Comparison of ENCODE assay signal across 17 cellular contexts in genomic region chr10:63213489-63213888, GRCh38.
A peak's percentile ranks its signal among the peaks of the same experiment; 100 is the strongest.
DNase-seq lines count a peak whose midpoint lies in the region; ATAC-seq, FAIRE-seq and TF ChIP-seq lines count a peak whose summit lies in the region.
"Had no signal": no experiment of that assay in that cellular context is flagged by ENCODE, and none has a peak within 500 bp of the region (broad histone marks: within the 10 kb centered on the region; RNA-seq: fewer than 3 reads in every experiment).

No MANE protein-coding gene starts in this region.

- FAIRE-seq in H1 (lab: Jason Lieb, UNC) = no peak

- H3K4me1 ChIP-seq in right cardiac atrium (ENCODE audit: control insufficient read depth, insufficient read depth, low read length) (no peaks in the 10 kb centered on the region), H1 (replicated peaks in 1 of 4; ENCODE audit: control insufficient read depth in 3 of 4, insufficient read depth in 4 of 4, low read length in 3 of 4) (peaks cover 0 to 9% (median 5%) of the 10 kb centered on the region in 4 experiments; a peak in 4 of 7 replicates)

- no peak for TF ChIP-seq EP300 in H1 (IDR thresholded peaks at IDR 0.05; ENCODE audit: borderline replicate concordance in 1 of 2, low read depth in 2 of 2, low read length in 2 of 2)

- 0 out of 2 replicates have a peak, but pooled peaks cover 4% of the 10 kb centered on the region for H3K79me1 ChIP-seq in H1 (ENCODE audit: low read depth, low read length)

- no peak overlapping the region for H4K5ac ChIP-seq in H1 (ENCODE audit: insufficient read length, low read depth, low read length)

- no peaks in the 10 kb centered on the region for H3K9me3 ChIP-seq in right cardiac atrium (ENCODE audit: control insufficient read depth, low read length)
- no peaks in the 10 kb centered on the region for H3K9me3 ChIP-seq in H1 (ENCODE audit: insufficient read depth in 2 of 2, low read depth in 1 of 2, low read length in 1 of 2)
- H3K9me3 ChIP-seq: psoas muscle, suprapubic skin had no signal

- H3K14ac ChIP-seq in H1 (ENCODE audit: insufficient read length) = no peak overlapping the region

- H2BK15ac ChIP-seq in H1 (ENCODE audit: low read length) = no peak overlapping the region

- H2BK12ac ChIP-seq in H1 (ENCODE audit: low read depth, low read length) = no peak overlapping the region

- no peak overlapping the region for H2BK5ac ChIP-seq in H1 (ENCODE audit: low read depth, low read length)

- no peak overlapping the region for H3K23ac ChIP-seq in H1 (ENCODE audit: insufficient read length)

- no peak overlapping the region for H3K27ac ChIP-seq in right cardiac atrium (ENCODE audit: low read length)
- no peak overlapping the region for H3K27ac ChIP-seq in H1 (ENCODE audit: low read depth, low read length)
- H3K27ac ChIP-seq in temporal lobe (ENCODE audit: low read depth, low read length) = peak overlapping the region; percentile 14
- H3K27ac ChIP-seq: psoas muscle, suprapubic skin had no signal

- no peak overlapping the region for H2AFZ ChIP-seq in H1 (ENCODE audit: low read length)

- no peak overlapping the region for H3K9ac ChIP-seq in H1 (replicated peaks in 1 of 4; ENCODE audit: extremely low read depth in 1 of 4, low read depth in 3 of 4, low read length in 3 of 4)

- H2BK20ac ChIP-seq in H1 (ENCODE audit: low read length) = no peak overlapping the region

- TF ChIP-seq POLR2A in H1 (IDR thresholded peaks at IDR 0.05; ENCODE audit: control extremely low read depth in 1 of 2, low read depth in 2 of 2, low read length in 2 of 2) = no peak

- TF ChIP-seq CTCF in H1 (IDR thresholded peaks at IDR 0.05; ENCODE audit: control extremely low read depth in 1 of 3, insufficient read depth in 1 of 3, low read depth in 1 of 3, low read length in 3 of 3) (no peak), GM20000 (IDR thresholded peaks at IDR 0.05; ENCODE audit: extremely low read depth, missing control alignments) (no peak)

- H4K20me1 ChIP-seq in H1 (replicated peaks in 1 of 2; ENCODE audit: control insufficient read depth in 1 of 2, insufficient read depth in 2 of 2, low read length in 2 of 2) = peaks cover 13 to 21% of the 10 kb centered on the region in 2 experiments

- no peak overlapping the region for H3K56ac ChIP-seq in H1 (replicated peaks; ENCODE audit: insufficient read length, low read depth, low read length)

- intact Hi-C loops in right cardiac atrium (cut with DNase I) = loop anchor here in 2 of 4 donors (5.0 to 10.0 kb wide), 2 partner anchors 411 to 414 kb away; no protein-coding TSS in a partner anchor
- intact Hi-C loops in Right ventricle myocardium superior (cut with DNase I) = no loop called here

- no peaks in the 10 kb centered on the region for H3K27me3 ChIP-seq in right cardiac atrium (ENCODE audit: control insufficient read depth, insufficient read depth)
- H3K27me3 ChIP-seq in H1 (replicated peaks in 1 of 4; ENCODE audit: control insufficient read depth in 3 of 4, extremely low read depth in 1 of 4, insufficient read depth in 3 of 4, low read length in 3 of 4) = no peaks in the 10 kb centered on the region
- H3K27me3 ChIP-seq: suprapubic skin had no signal

- ATAC-seq in right cardiac atrium (peak; percentile 27 to 53), Right ventricle myocardium superior (ENCODE audit: poor library complexity) (no peak), GM18861 (IDR thresholded peaks at IDR 0.05; ENCODE audit: unreplicated experiment) (no peak)
- ATAC-seq: activated CD8-positive, alpha-beta memory T cell treated with anti-CD3 and anti-CD28 coated beads, Interleukin-2, amount 10 ng/mL, durations not matched to agents 7 days and 5 days; SK-N-SH treated with all-trans-retinoic acid at 6 μM for 48 hours had no signal

- H3K4me2 ChIP-seq in H1 (ENCODE audit: insufficient read depth in 1 of 2, low read depth in 2 of 2, low read length in 2 of 2) = no peak overlapping the region

- H3K36me3 ChIP-seq in H1 (ENCODE audit: control insufficient read depth in 2 of 4, insufficient read depth in 4 of 4, low read length in 3 of 4) = peaks cover 15 to 73% (median 39%) of the 10 kb centered on the region in 4 experiments

- no peak overlapping the region for H3K18ac ChIP-seq in H1 (ENCODE audit: extremely low read depth, low read length)

- no peak overlapping the region; the same call in 1 of the 2 replicates for H4K8ac ChIP-seq in H1 (ENCODE audit: extremely low read depth, insufficient read depth, low read length)

- no peak for TF ChIP-seq RAD21 in H1 (IDR thresholded peaks at IDR 0.05 in 1 of 2, conservative IDR thresholded peaks at IDR 0.05 in 1 of 2; ENCODE audit: low read depth in 2 of 2, low read length in 2 of 2)

- no peak overlapping the region for H3K4me3 ChIP-seq in right cardiac atrium (ENCODE audit: low read length)
- H3K4me3 ChIP-seq in H1 (ENCODE audit: extremely low read depth in 1 of 4, insufficient read depth in 2 of 4, low read depth in 3 of 4, low read length in 4 of 4) = no peak overlapping the region
- H3K4me3 ChIP-seq: psoas muscle, suprapubic skin had no signal

- no peak overlapping the region for H2BK120ac ChIP-seq in H1 (replicated peaks; ENCODE audit: low read depth, low read length)

- CTCF ChIA-PET in H1 (lab: Charles Lee; ENCODE audit: partially characterized antibody) = interaction anchor here (0.7 to 2.8 kb wide), 4 partner anchors 12 to 800 kb away, joined by 3 to 11 read pairs (median 5); no protein-coding TSS in a partner anchor

- H4K91ac ChIP-seq in H1 (replicated peaks; ENCODE audit: insufficient read length, low read length) = no peak overlapping the region

- WGBS in right cardiac atrium = 77% methylated on average over 3 of the region's 3 CpGs
- 93% methylated on average over 3 of the region's 3 CpGs; no CpG with 5 or more reads in 1 of the 2 experiments for WGBS in H1 (ENCODE audit: extremely low coverage in 1 of 2, insufficient coverage in 1 of 2, insufficient read length in 1 of 2, insufficient replicate concordance in 2 of 2, low coverage in 1 of 2, low lambda C conversion rate in 2 of 2, missing lambda C conversion rate in 1 of 2), 2 experiments

- no peaks in the 10 kb centered on the region for H3K23me2 ChIP-seq in H1 (ENCODE audit: low read depth, low read length)

- no peak overlapping the region for H3K4ac ChIP-seq in H1 (replicated peaks; ENCODE audit: insufficient read length, low read depth, low read length)

- peaks cover 12 to 98% of the 10 kb centered on the region in 2 experiments for H3K79me2 ChIP-seq in H1 (ENCODE audit: control insufficient read depth in 1 of 2, insufficient read depth in 2 of 2, low read length in 2 of 2)

- DNase-seq in right cardiac atrium = no peak
- DNase-seq in Right ventricle myocardium superior = no peak
- peak; percentile 35 for DNase-seq in NCI-H524 treated with DMSO at 0.1 percent for 48 hours (lab: John Stamatoyannopoulos, UW)
- no peak for DNase-seq in H1 (ENCODE audit: low read depth in 1 of 2, low spot score in 2 of 2)
- no peak for DNase-seq in central memory CD4-positive, alpha-beta T cell
- no peak for DNase-seq in GM20000 (ENCODE audit: low spot score)
- DNase-seq: activated CD8-positive, alpha-beta memory T cell treated with anti-CD3 and anti-CD28 coated beads, Interleukin-2, amount 10 ng/mL, durations not matched to agents 7 days and 5 days; activated naive CD4-positive, alpha-beta T cell; AML-193; DMS53; effector memory CD4-positive, alpha-beta T cell; hypothalamus; psoas muscle had no signal

- POLR2A ChIA-PET in H1 (lab: Charles Lee; ENCODE audit: partially characterized antibody) = interaction anchor here (1.2 kb wide), 1 partner anchor 12 kb away, joined by 3 read pairs; no protein-coding TSS in a partner anchor

- no peak overlapping the region for H2AK5ac ChIP-seq in H1 (ENCODE audit: low read depth, low read length)

TF ChIP-seq in H1, 55 proteins besides CTCF, POLR2A, EP300 and RAD21:
- no peak for TF ChIP-seq FOSL1 (IDR thresholded peaks at IDR 0.05; ENCODE audit: insufficient read depth, low read depth, low read length)
- peak; percentile 45; the same call in 1 of the 2 replicates for TF ChIP-seq POLR2AphosphoS5 (IDR thresholded peaks at IDR 0.05; ENCODE audit: low read depth, low read length)

Comparison
In these comparisons a context has a peak if more than half of its experiments do, and no peak if none do; other contexts are left out.
1. ATAC-seq: peak in right cardiac atrium (2 of 2); none in Right ventricle myocardium superior (single experiment) and GM18861 (single experiment).